Comparison of ENCODE assay signal across 10 cellular contexts in genomic region chr12:132954471-132955048, GRCh38. TPM values are rescaled to one million over a fixed set of nuclear protein-coding genes. Genes with fewer than 3 reads are reported as not detected.
DNase-seq lines count a peak whose midpoint lies in the region; ATAC-seq, FAIRE-seq and TF ChIP-seq lines count a peak whose summit lies in the region.
"Had no signal": no experiment of that assay in that cellular context is flagged by ENCODE, and none has a peak within 500 bp of the region (broad histone marks: within the 10 kb centered on the region; RNA-seq: fewer than 3 reads in every experiment).

No MANE protein-coding gene starts in this region.

- no peak for TF ChIP-seq EP300 in neural cell (conservative IDR thresholded peaks at IDR 0.05; ENCODE audit: poor library complexity, severe bottlenecking)

- DNase-seq in BJ (ENCODE audit: low read depth) (no peak), MG63 (no peak), KG1 (lab: John Stamatoyannopoulos, UW) (no peak), SIG-M5 treated with dmso at 0.1 percent for 504 hours (lab: John Stamatoyannopoulos, UW; ENCODE audit: unreplicated experiment) (no peak), D721Med (ENCODE audit: insufficient read length, low spot score) (no peak)
- DNase-seq: stimulated activated naive CD4-positive, alpha-beta T cell had no signal

- H3K36me3 ChIP-seq in BJ (ENCODE audit: control insufficient read depth, insufficient read depth, low read length) (no peaks in the 10 kb centered on the region; the same call in 1 of the 2 replicates), MG63 (peaks cover 14% of the 10 kb centered on the region), neural cell (ENCODE audit: insufficient read depth, low read length) (peaks cover 5% of the 10 kb centered on the region)

- H3F3A ChIP-seq in neural cell (ENCODE audit: insufficient read depth, low read length, poor library complexity, severe bottlenecking), result no peaks in the 10 kb centered on the region

- no peak for FAIRE-seq in D721Med (lab: Jason Lieb, UNC)
- FAIRE-seq: GM12878 had no signal

- H3K9ac ChIP-seq in neural cell (ENCODE audit: low read length), result no peak overlapping the region

- peaks cover 20% of the 10 kb centered on the region for H3K36me3 Mint-ChIP-seq in dendritic cell treated with granulocyte-macrophage colony-stimulating factor and Interleukin-4, amounts not matched to agents 40 ng/mL and 50 ng/mL, for 4 days (ENCODE audit: low read depth)

- H4K20me1 ChIP-seq in neural cell (ENCODE audit: insufficient read depth), result no peaks in the 10 kb centered on the region

- peak overlapping the region; percentile 80 for H3K4me2 ChIP-seq in neural cell (ENCODE audit: low read length)

- no peak for TF ChIP-seq RAD21 in neural cell (conservative IDR thresholded peaks at IDR 0.05)

- H3K9me3 Mint-ChIP-seq in dendritic cell treated with granulocyte-macrophage colony-stimulating factor and Interleukin-4, amounts not matched to agents 40 ng/mL and 50 ng/mL, for 4 days, result peaks cover 5% of the 10 kb centered on the region

- TF ChIP-seq CTCF in BJ (IDR thresholded peaks at IDR 0.05; ENCODE audit: insufficient read depth, low read depth, low read length) (no peak), neural cell (IDR thresholded peaks at IDR 0.05; ENCODE audit: poor library complexity, severe bottlenecking) (no peak), D721Med (IDR thresholded peaks at IDR 0.05; ENCODE audit: insufficient read depth, missing control alignments) (no peak)

- H2AFZ ChIP-seq in neural cell (ENCODE audit: low read depth, low read length), result no peak overlapping the region

- H3K27me3 ChIP-seq in BJ (ENCODE audit: control insufficient read depth, insufficient read depth, low read length) (no peaks in the 10 kb centered on the region), MG63 (no peaks in the 10 kb centered on the region), neural cell (ENCODE audit: insufficient read depth, low read depth, low read length) (no peaks in the 10 kb centered on the region)

- CTCF ChIA-PET in BJ (lab: Yijun Ruan, JAX), result no interaction called here

- POLR2A ChIA-PET in BJ (lab: Charles Lee), result no interaction called here

- H3K79me2 ChIP-seq in neural cell (replicated peaks; ENCODE audit: insufficient read depth, low read length), result peaks cover 4% of the 10 kb centered on the region

- H3K27ac ChIP-seq in neural cell (ENCODE audit: low read length), result no peak overlapping the region

- no peaks in the 10 kb centered on the region for H3K9me2 ChIP-seq in neural cell (ENCODE audit: insufficient read depth, low read length)

- H3K4me3 ChIP-seq in BJ (ENCODE audit: low read depth, low read length) (peak overlapping the region; percentile 75), MG63 (peak overlapping the region; percentile 64; the same call in 1 of the 2 replicates), neural cell (ENCODE audit: low read length) (peak overlapping the region; percentile 82)

- peaks cover 17% of the 10 kb centered on the region for H3K4me1 Mint-ChIP-seq in dendritic cell treated with granulocyte-macrophage colony-stimulating factor and Interleukin-4, amounts not matched to agents 40 ng/mL and 50 ng/mL, for 4 days (ENCODE audit: low read depth)

- no peaks in the 10 kb centered on the region for H3K27me3 Mint-ChIP-seq in dendritic cell treated with granulocyte-macrophage colony-stimulating factor and Interleukin-4, amounts not matched to agents 40 ng/mL and 50 ng/mL, for 4 days

- H3K27ac Mint-ChIP-seq in dendritic cell treated with granulocyte-macrophage colony-stimulating factor and Interleukin-4, amounts not matched to agents 40 ng/mL and 50 ng/mL, for 4 days, result peak overlapping the region; percentile 88

- H3K4me3 Mint-ChIP-seq in dendritic cell treated with granulocyte-macrophage colony-stimulating factor and Interleukin-4, amounts not matched to agents 40 ng/mL and 50 ng/mL, for 4 days, result peak overlapping the region; percentile 86

- peaks cover 23% of the 10 kb centered on the region for H3K9me3 ChIP-seq in MG63
- H3K9me3 ChIP-seq in neural cell (ENCODE audit: low read length), result peaks cover 23% of the 10 kb centered on the region

- ATAC-seq in HG03196 (IDR thresholded peaks at IDR 0.05; ENCODE audit: unreplicated experiment), result no peak

- intact Hi-C loops in dendritic cell treated with granulocyte-macrophage colony-stimulating factor and Interleukin-4, amounts not matched to agents 40 ng/mL and 50 ng/mL, for 4 days (cut with micrococcal nuclease), result no loop called here

TF ChIP-seq in neural cell, 6 proteins besides CTCF, POLR2A, EP300 and RAD21:
- TF ChIP-seq MXI1 (conservative IDR thresholded peaks at IDR 0.05; ENCODE audit: poor library complexity, severe bottlenecking) (no peak), SMC3 (conservative IDR thresholded peaks at IDR 0.05; ENCODE audit: poor library complexity) (no peak), POLR2AphosphoS5 (IDR thresholded peaks at IDR 0.05) (no peak), REST (IDR thresholded peaks at IDR 0.05; ENCODE audit: borderline replicate concordance) (no peak), EZH2 (IDR thresholded peaks at IDR 0.05; ENCODE audit: borderline replicate concordance, insufficient read depth, low read length, poor library complexity, severe bottlenecking) (no peak), TAF1 (IDR thresholded peaks at IDR 0.05; ENCODE audit: low read depth) (no peak)
TF ChIP-seq in neural cell: peak in this region for 0.

RNA-seq across cellular contexts. Expression of gene ZNF605, which starts 1.5 kb away (rescaled TPM):
- 4.7 and 8.7 TPM in 2 replicates for polyA plus RNA-seq in BJ (2011; rRNA removed)
- 2.6 and 4.6 TPM in 2 replicates for polyA minus RNA-seq in BJ (2011; rRNA and poly(A)+ RNA removed)
- 3.9 and 6.0 TPM in 2 replicates for total RNA-seq in MG63 (2014; rRNA removed; shearing (Covaris generic); ENCODE audit: low replicate concordance)
- 18.6 and 22.6 TPM in 2 replicates for polyA plus RNA-seq in neural cell
- 31.7 and 38.4 TPM in 2 replicates for polyA minus RNA-seq in neural cell

RNA-seq across cellular contexts. Expression of gene ZNF26, which starts 31.6 kb away (rescaled TPM):
- 3.9 and 4.6 TPM in 2 replicates for polyA plus RNA-seq in BJ (2011; rRNA removed)
- 3.5 and 4.5 TPM in 2 replicates for polyA minus RNA-seq in BJ (2011; rRNA and poly(A)+ RNA removed)
- 10.5 and 10.9 TPM in 2 replicates for total RNA-seq in MG63 (2014; rRNA removed; shearing (Covaris generic); ENCODE audit: low replicate concordance)
- polyA plus RNA-seq in neural cell, result 25.8 and 26.6 TPM in 2 replicates
- 46.8 and 48.9 TPM in 2 replicates for polyA minus RNA-seq in neural cell
